Comparison of ENCODE assay signal across 8 cellular contexts in genomic region chr2:230714122-230714453, GRCh38. TPM values are rescaled to one million over a fixed set of nuclear protein-coding genes. Genes with fewer than 3 reads are reported as not detected.
DNase-seq lines count a peak whose midpoint lies in the region; ATAC-seq and TF ChIP-seq lines count a peak whose summit lies in the region.

No MANE protein-coding gene starts in this region.

- peaks cover 36% of the 10 kb centered on the region for H3K36me3 Mint-ChIP-seq in activated CD4-positive, alpha-beta T cell treated with anti-CD3 and anti-CD28 coated beads, Interleukin-2, amount 10 ng/mL, durations not matched to agents 7 days and 5 days (ENCODE audit: low read depth)
- peaks cover 0 to 31% (median 4%) of the 10 kb centered on the region in 5 donors for H3K36me3 Mint-ChIP-seq in naive thymus-derived CD4-positive, alpha-beta T cell

- peaks cover 0 to 3% of the 10 kb centered on the region in 2 donors for H3K36me3 ChIP-seq in esophagus (ENCODE audit: control insufficient read depth in 2 of 2, insufficient read depth in 2 of 2, low read length in 1 of 2)
- H3K36me3 ChIP-seq in naive thymus-derived CD4-positive, alpha-beta T cell (ENCODE audit: control insufficient read depth in 2 of 3, insufficient read depth in 3 of 3, low read length in 3 of 3) = peaks cover 0 to 6% (median 0%) of the 10 kb centered on the region in 3 experiments
- H3K36me3 ChIP-seq in uterus = no peaks in the 10 kb centered on the region

- POLR2A ChIA-PET in activated CD4-positive, alpha-beta T cell treated with anti-CD3 and anti-CD28 coated beads, Interleukin-2, amount 10 ng/mL, durations not matched to agents 7 days and 5 days (lab: Charles Lee) = interaction anchor here (0.6 to 1.4 kb wide), 4 partner anchors 53 to 85 kb away, joined by 3 to 7 read pairs (median 4); no protein-coding TSS in a partner anchor
- POLR2A ChIA-PET in naive thymus-derived CD4-positive, alpha-beta T cell (lab: Charles Lee) = interaction anchor here (0.6 to 2.5 kb wide), 24 partner anchors 9 to 993 kb away, joined by 3 to 24 read pairs (median 4); no protein-coding TSS in a partner anchor

- H3K27me3 ChIP-seq in esophagus (ENCODE audit: control insufficient read depth in 1 of 2, insufficient read depth in 2 of 2, low read length in 2 of 2) = no peaks in the 10 kb centered on the region
- no peaks in the 10 kb centered on the region for H3K27me3 ChIP-seq in naive thymus-derived CD4-positive, alpha-beta T cell (ENCODE audit: control insufficient read depth in 2 of 2, insufficient read depth in 2 of 2, low read length in 2 of 2)
- no peaks in the 10 kb centered on the region for H3K27me3 ChIP-seq in uterus

- H3K9me3 ChIP-seq in esophagus (ENCODE audit: control insufficient read depth in 2 of 2, insufficient read depth in 1 of 2, low read depth in 1 of 2, low read length in 1 of 2) = no peaks in the 10 kb centered on the region
- H3K9me3 ChIP-seq in naive thymus-derived CD4-positive, alpha-beta T cell (ENCODE audit: control insufficient read depth in 2 of 3, low read length in 3 of 3) = no peaks in the 10 kb centered on the region
- no peaks in the 10 kb centered on the region for H3K9me3 ChIP-seq in uterus

- 1% methylated on average over 4 of the region's 4 CpGs for WGBS in esophagus, 2 donors

- H3K4me1 ChIP-seq in esophagus (ENCODE audit: control insufficient read depth in 2 of 2, insufficient read depth in 2 of 2, low read length in 1 of 2) (peaks cover 3 to 5% of the 10 kb centered on the region in 2 donors), uterus (peaks cover 5 to 7% of the 10 kb centered on the region in 2 donors)
- peaks cover 40 to 47% of the 10 kb centered on the region in 2 donors for H3K4me1 ChIP-seq in naive thymus-derived CD4-positive, alpha-beta T cell (ENCODE audit: control insufficient read depth in 2 of 2, insufficient read depth in 2 of 2, low read length in 2 of 2)

- no peaks in the 10 kb centered on the region for H3K27me3 Mint-ChIP-seq in activated CD4-positive, alpha-beta T cell treated with anti-CD3 and anti-CD28 coated beads, Interleukin-2, amount 10 ng/mL, durations not matched to agents 7 days and 5 days
- no peaks in the 10 kb centered on the region for H3K27me3 Mint-ChIP-seq in naive thymus-derived CD4-positive, alpha-beta T cell

- DNase-seq in NCI-H748 (lab: John Stamatoyannopoulos, UW; ENCODE audit: unreplicated experiment) (peak; percentile 31), NCI-H748 treated with DMSO at 0.1 percent for 48 hours (lab: John Stamatoyannopoulos, UW) (no peak), uterus (no peak)
- peak; percentile 31 for DNase-seq in Jurkat, Clone E6-1 (ENCODE audit: low read depth, low spot score)
- peak; percentile 60 for DNase-seq in activated CD4-positive, alpha-beta T cell treated with anti-CD3 and anti-CD28 coated beads, Interleukin-2, amount 10 ng/mL, durations not matched to agents 7 days and 5 days
- peak in 7 of 9 donors; percentile 33 to 62 (median 51) for DNase-seq in naive thymus-derived CD4-positive, alpha-beta T cell

- TF ChIP-seq CTCF in uterus (IDR thresholded peaks at IDR 0.05) = no peak

- CTCF ChIA-PET in activated CD4-positive, alpha-beta T cell treated with anti-CD3 and anti-CD28 coated beads, Interleukin-2, amount 10 ng/mL, durations not matched to agents 7 days and 5 days (lab: Charles Lee) = interaction anchor here (0.6 to 4.0 kb wide), 24 partner anchors 8 to 702 kb away, joined by 3 to 18 read pairs (median 4); no protein-coding TSS in a partner anchor
- CTCF ChIA-PET in naive thymus-derived CD4-positive, alpha-beta T cell (lab: Charles Lee) = interaction anchor here (0.6 to 2.2 kb wide), 20 partner anchors 8 to 104 kb away, joined by 3 to 14 read pairs (median 4); no protein-coding TSS in a partner anchor

- H3K9me3 Mint-ChIP-seq in activated CD4-positive, alpha-beta T cell treated with anti-CD3 and anti-CD28 coated beads, Interleukin-2, amount 10 ng/mL, durations not matched to agents 7 days and 5 days = no peaks in the 10 kb centered on the region
- no peaks in the 10 kb centered on the region for H3K9me3 Mint-ChIP-seq in naive thymus-derived CD4-positive, alpha-beta T cell

- H3K27ac ChIP-seq in esophagus (ENCODE audit: low read depth in 2 of 2, low read length in 1 of 2) (peak overlapping the region; percentile 90 to 97), uterus (peak overlapping the region; percentile 87 to 90)
- H3K27ac ChIP-seq in naive thymus-derived CD4-positive, alpha-beta T cell (ENCODE audit: low read depth, low read length) = peak overlapping the region; percentile 91

- intact Hi-C loops in naive thymus-derived CD4-positive, alpha-beta T cell (cut with micrococcal nuclease) = loop anchor here (1.0 to 5.0 kb wide), 12 partner anchors 8 to 793 kb away; partner anchors contain the start of genes SP100 (in 2 of the 2), FBXO36 (in 1 of the 2) and TRIP12 (in 1 of the 2)
- intact Hi-C loops in uterus (cut with DNase I; ENCODE audit: low total_unique reads) = loop anchor here (10.0 kb wide), 1 partner anchor 81 kb away; no protein-coding TSS in a partner anchor

- peak; percentile 53 for ATAC-seq in naive thymus-derived CD4-positive, alpha-beta T cell
- ATAC-seq in GM21515 (IDR thresholded peaks at IDR 0.05; ENCODE audit: unreplicated experiment) = no peak

- peak overlapping the region; percentile 80 for H3K4me3 ChIP-seq in Jurkat, Clone E6-1 (ENCODE audit: low read length)
- H3K4me3 ChIP-seq in esophagus (ENCODE audit: low read depth in 1 of 2, low read length in 2 of 2) = peak overlapping the region; percentile 77 to 99
- peak overlapping the region; percentile 92 for H3K4me3 ChIP-seq in naive thymus-derived CD4-positive, alpha-beta T cell (ENCODE audit: low read length)
- peak overlapping the region; percentile 43 to 97 for H3K4me3 ChIP-seq in uterus

- TF ChIP-seq POLR2A in uterus (IDR thresholded peaks at IDR 0.05) = no peak

- peaks cover 58% of the 10 kb centered on the region for H3K4me1 Mint-ChIP-seq in activated CD4-positive, alpha-beta T cell treated with anti-CD3 and anti-CD28 coated beads, Interleukin-2, amount 10 ng/mL, durations not matched to agents 7 days and 5 days
- peaks cover 34 to 65% (median 57%) of the 10 kb centered on the region in 7 donors for H3K4me1 Mint-ChIP-seq in naive thymus-derived CD4-positive, alpha-beta T cell

- H3K4me3 Mint-ChIP-seq in activated CD4-positive, alpha-beta T cell treated with anti-CD3 and anti-CD28 coated beads, Interleukin-2, amount 10 ng/mL, durations not matched to agents 7 days and 5 days = peak overlapping the region; percentile 97
- peak overlapping the region; percentile 91 to 99 (median 97) for H3K4me3 Mint-ChIP-seq in naive thymus-derived CD4-positive, alpha-beta T cell

- H3K27ac Mint-ChIP-seq in activated CD4-positive, alpha-beta T cell treated with anti-CD3 and anti-CD28 coated beads, Interleukin-2, amount 10 ng/mL, durations not matched to agents 7 days and 5 days = peak overlapping the region; percentile 94
- peak overlapping the region; percentile 85 to 98 (median 97) for H3K27ac Mint-ChIP-seq in naive thymus-derived CD4-positive, alpha-beta T cell

RNA-seq across cellular contexts. Expression of gene CAB39, which starts 1.4 kb away (rescaled TPM):
- polyA plus RNA-seq in Jurkat, Clone E6-1 (2012; ENCODE audit: insufficient read depth, insufficient read length) = 40.8 TPM
- total RNA-seq in activated CD4-positive, alpha-beta T cell treated with anti-CD3 and anti-CD28 coated beads, Interleukin-2, amount 10 ng/mL, durations not matched to agents 7 days and 5 days = 100 to 1,000 TPM; 135 to 154 TPM
- 10 to 100 TPM; 29.7 to 33.6 TPM for polyA plus RNA-seq in esophagus
- 100 to 1,000 TPM in 2 of 5 experiments, 10 to 100 TPM in 3; 71.0 to 186 (median 95.4) TPM for total RNA-seq in naive thymus-derived CD4-positive, alpha-beta T cell
- 10 to 100 TPM; 73.1 to 79.4 TPM for polyA plus RNA-seq in naive thymus-derived CD4-positive, alpha-beta T cell
- total RNA-seq in uterus = 100 to 1,000 TPM in 1 of 4 donors, 10 to 100 TPM in 3; 33.6 to 121 (median 78.0) TPM

Comparison
In these comparisons a context has a peak if more than half of its experiments do, and no peak if none do; other contexts are left out.
1. DNase-seq: peak in NCI-H748 (single experiment), Jurkat, Clone E6-1 (single experiment), activated CD4-positive, alpha-beta T cell treated with anti-CD3 and anti-CD28 coated beads, Interleukin-2, amount 10 ng/mL, durations not matched to agents 7 days and 5 days (single experiment) and naive thymus-derived CD4-positive, alpha-beta T cell (7 of 9); none in NCI-H748 treated with DMSO at 0.1 percent for 48 hours (single experiment) and uterus (0 of 2).
2. Peak in every context shown above with its lines, with median percentiles within 50 percentile points of each other: H3K4me3 ChIP-seq and H3K27ac ChIP-seq.